ENCODE assay signal across 9 cellular contexts in genomic region chr9:105205787-105206511, GRCh38. TPM values are rescaled to one million over a fixed set of nuclear protein-coding genes. Genes with fewer than 3 reads are reported as not detected.
DNase-seq lines count a peak whose midpoint lies in the region; ATAC-seq and TF ChIP-seq lines count a peak whose summit lies in the region.
"Had no signal": no experiment of that assay in that cellular context is flagged by ENCODE, and none has a peak within 500 bp of the region (broad histone marks: within the 10 kb centered on the region; RNA-seq: fewer than 3 reads in every experiment).

No MANE protein-coding gene starts in this region.

- H3K36me3 ChIP-seq in lung (ENCODE audit: control insufficient read depth in 2 of 2, insufficient read depth in 2 of 2, low read length in 2 of 2) (no peaks in the 10 kb centered on the region), thoracic aorta (no peaks in the 10 kb centered on the region), HAP-1 (replicated peaks) (no peaks in the 10 kb centered on the region)

- peak; percentile 71 for DNase-seq in LHCN-M2 (ENCODE audit: low read depth)
- DNase-seq in choroid plexus epithelial cell (ENCODE audit: low read depth): peak; percentile 89
- peak; percentile 57 for DNase-seq in lung (ENCODE audit: low spot score)
- peak; percentile 26 for DNase-seq in thoracic aorta (ENCODE audit: low spot score)
- no peak for DNase-seq in HAP-1 (ENCODE audit: low spot score in 2 of 2)
- DNase-seq in stimulated activated CD4-positive, alpha-beta T cell treated with anti-CD3 and anti-CD28 coated beads, Interleukin-2, amount 100 ng/mL, for 48 hours: no peak
- no peak for DNase-seq in stimulated activated CD4-positive, alpha-beta T cell treated with anti-CD3 and anti-CD28 coated beads, Interleukin-4, amount 100 ng/mL, for 1 hour

- H3K27me3 ChIP-seq in lung (ENCODE audit: control insufficient read depth, insufficient read depth) (no peaks in the 10 kb centered on the region), thoracic aorta (replicated peaks; ENCODE audit: insufficient read depth) (no peaks in the 10 kb centered on the region), HAP-1 (ENCODE audit: low read depth) (no peaks in the 10 kb centered on the region)
- H3K27me3 ChIP-seq: dorsolateral prefrontal cortex had no signal

- peak overlapping the region; percentile 22 to 65 for H3K27ac ChIP-seq in lung (ENCODE audit: low read depth in 1 of 2, low read length in 1 of 2)
- peak overlapping the region; percentile 73 to 80 for H3K27ac ChIP-seq in thoracic aorta

- 64 to 76% methylated on average over 2 of the region's 2 CpGs for WGBS in lung, 2 donors

- no peaks in the 10 kb centered on the region for H3K4me1 ChIP-seq in lung (ENCODE audit: control insufficient read depth in 2 of 2, insufficient read depth in 2 of 2, low read length in 2 of 2)
- H3K4me1 ChIP-seq in thoracic aorta (ENCODE audit: control insufficient read depth in 1 of 2, low read depth in 2 of 2): peaks cover 2 to 27% of the 10 kb centered on the region in 2 donors
- H3K4me1 ChIP-seq in HAP-1: no peaks in the 10 kb centered on the region

- TF ChIP-seq CTCF in choroid plexus epithelial cell (conservative IDR thresholded peaks at IDR 0.05; ENCODE audit: low read depth, low read length) (no peak), lung (IDR thresholded peaks at IDR 0.05; ENCODE audit: control extremely low read depth, extremely low read depth) (no peak), thoracic aorta (IDR thresholded peaks at IDR 0.05) (no peak)

- in situ Hi-C loops in HAP-1 (cut with MboI; ENCODE audit: low sequenced_read_pairs): no loop called here

- no peaks in the 10 kb centered on the region for H3K9me3 ChIP-seq in lung (ENCODE audit: control insufficient read depth in 2 of 2, insufficient read depth in 1 of 2, low read length in 1 of 2)
- H3K9me3 ChIP-seq in thoracic aorta: no peaks in the 10 kb centered on the region
- H3K9me3 ChIP-seq in HAP-1: no peaks in the 10 kb centered on the region

- ATAC-seq in lung (ENCODE audit: insufficient read depth, low FRiP score) (peak; percentile 60), thoracic aorta (ENCODE audit: insufficient number of reproducible peaks, low FRiP score, low read depth) (peak; percentile 80), HG03095 (IDR thresholded peaks at IDR 0.05; ENCODE audit: unreplicated experiment) (no peak)

- H3K4me3 ChIP-seq in choroid plexus epithelial cell (ENCODE audit: low read depth, low read length): no peak overlapping the region
- no peak overlapping the region for H3K4me3 ChIP-seq in lung
- peak overlapping the region; percentile 28 for H3K4me3 ChIP-seq in thoracic aorta
- no peak overlapping the region for H3K4me3 ChIP-seq in HAP-1
- H3K4me3 ChIP-seq: dorsolateral prefrontal cortex had no signal

RNA-seq across cellular contexts. Expression of gene SLC44A1, which starts 38.5 kb away (rescaled TPM):
- total RNA-seq in LHCN-M2 (2014; rRNA removed): 30.5 and 32.0 TPM in 2 replicates
- 5.6 TPM for polyA plus RNA-seq in LHCN-M2 (2012)
- total RNA-seq in lung: 10 to 100 TPM; 49.0 to 61.7 TPM
- polyA plus RNA-seq in lung: 10 to 100 TPM; 13.0 to 18.6 TPM
- 10 to 100 TPM; 33.9 to 58.8 TPM for total RNA-seq in thoracic aorta

Comparison
In these comparisons a context has a peak if more than half of its experiments do, and no peak if none do; other contexts are left out.
1. DNase-seq: peak in LHCN-M2 (single experiment), choroid plexus epithelial cell (single experiment), lung (single experiment) and thoracic aorta (single experiment); none in HAP-1 (0 of 2), stimulated activated CD4-positive, alpha-beta T cell treated with anti-CD3 and anti-CD28 coated beads, Interleukin-2, amount 100 ng/mL, for 48 hours (0 of 2) and stimulated activated CD4-positive, alpha-beta T cell treated with anti-CD3 and anti-CD28 coated beads, Interleukin-4, amount 100 ng/mL, for 1 hour (single experiment).